In the genomic region with DNA sequence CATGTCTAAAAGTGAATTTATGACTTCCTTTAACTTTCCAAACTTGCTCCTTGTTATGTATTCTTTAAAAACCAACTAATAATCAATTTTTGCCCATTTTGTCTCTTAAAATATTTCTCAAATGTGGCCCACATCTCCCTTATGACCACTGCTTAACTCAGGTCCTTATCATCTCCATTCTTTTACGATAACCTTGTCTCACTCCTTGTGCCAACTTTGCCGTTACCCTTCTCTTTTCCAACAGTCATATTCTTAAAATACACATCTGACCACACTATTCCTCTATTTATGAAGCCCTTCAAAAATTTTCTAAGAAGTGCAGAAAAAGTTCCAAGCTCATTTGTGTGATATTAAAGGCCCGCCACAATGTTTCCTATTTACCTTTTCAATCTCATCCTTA, we compare ENCODE assay signal across 5 cellular contexts. TPM values are rescaled to one million over a fixed set of nuclear protein-coding genes. Genes with fewer than 3 reads are reported as not detected.
"Had no signal": no experiment of that assay in that cellular context is flagged by ENCODE, and none has a peak within 500 bp of the region (broad histone marks: within the 10 kb centered on the region; RNA-seq: fewer than 3 reads in every experiment).

No MANE protein-coding gene starts in this region.

- H3K9me3 Mint-ChIP-seq: GM23338, H9 had no signal

- H3K27ac Mint-ChIP-seq: GM23338, H9 had no signal

- ATAC-seq: GM23338 had no signal

- H3K4me3 ChIP-seq: GM23338 had no signal

- H3K4me3 Mint-ChIP-seq: GM23338, H9 had no signal

- DNase-seq: H9, HCEC 1CT, IMR-90 had no signal

- H2AFZ ChIP-seq: GM23338 had no signal

- H3K4me1 Mint-ChIP-seq: GM23338, H9 had no signal

- H3K4me2 ChIP-seq: GM23338 had no signal

RNA-seq across cellular contexts. Expression of gene PPP1R1C, which starts 47.8 kb away (rescaled TPM):
- total RNA-seq: HT-29 had no signal
